Comparison of ENCODE assay signal across 8 cellular contexts in the genomic region with DNA sequence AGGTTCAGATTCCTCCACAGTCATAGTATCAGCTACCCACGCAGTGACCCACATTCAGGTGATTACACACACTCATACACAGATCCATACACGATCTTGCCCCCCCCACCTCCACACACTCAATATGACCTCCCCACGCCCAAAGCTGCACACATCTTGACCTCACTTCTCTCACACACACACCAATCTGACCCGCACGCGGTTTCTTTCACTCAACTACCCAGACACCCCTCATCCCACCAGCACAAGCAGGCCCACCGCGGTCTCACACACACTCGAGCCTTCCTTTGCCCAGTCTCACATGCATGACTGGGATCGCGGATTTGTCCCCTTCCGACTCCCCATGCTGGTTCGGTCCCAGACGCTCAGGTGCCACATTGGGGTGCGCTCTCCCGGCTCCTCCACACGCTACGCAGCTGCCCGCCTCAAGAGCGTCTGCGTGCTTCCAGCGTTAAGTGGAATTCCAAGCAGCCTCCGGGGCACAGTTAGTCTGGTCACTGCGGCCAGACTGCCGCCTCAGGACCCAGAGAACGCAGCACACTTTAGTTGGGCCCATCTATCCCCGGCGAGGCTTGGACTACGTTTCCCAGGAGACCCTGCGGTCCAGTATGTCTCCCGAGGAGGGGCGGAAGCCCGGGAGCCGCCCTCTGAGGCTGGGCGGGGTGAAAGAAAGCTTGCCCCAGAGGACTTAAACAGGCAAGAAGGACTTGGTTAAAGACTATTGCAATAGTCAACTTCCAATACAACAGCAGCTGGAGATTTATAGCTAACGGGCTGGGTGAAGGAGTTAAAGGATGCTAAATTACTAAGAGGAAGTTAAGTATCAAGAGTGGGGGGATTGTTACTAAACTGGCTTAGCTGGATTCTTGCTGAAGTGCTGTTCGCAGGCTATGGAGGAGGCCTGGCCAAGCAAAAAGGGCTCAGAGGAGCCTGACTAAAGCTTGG. TPM values are rescaled to one million over a fixed set of nuclear protein-coding genes. Genes with fewer than 3 reads are reported as not detected.
DNase-seq lines count a peak whose midpoint lies in the region; TF ChIP-seq lines count a peak whose summit lies in the region.

No MANE protein-coding gene starts in this region.

- peaks cover 47% of the 10 kb centered on the region for H3K36me3 Mint-ChIP-seq in activated naive CD8-positive, alpha-beta T cell treated with anti-CD3 and anti-CD28 coated beads for 36 hours
- H3K36me3 Mint-ChIP-seq in glutamatergic neuron (ENCODE audit: unreplicated experiment), result peaks cover 19% of the 10 kb centered on the region

- POLR2A ChIA-PET in SK-N-SH (lab: Yijun Ruan, JAX), result interaction anchor here (0.8 to 3.5 kb wide), 9 partner anchors 9 to 360 kb away, joined by 3 to 67 read pairs (median 4); a partner anchor contains a TSS

- CTCF ChIA-PET in SK-N-SH (lab: Yijun Ruan, JAX), result interaction anchor here (1.8 kb wide), 2 partner anchors 12 to 123 kb away, joined by 4 to 5 read pairs; a partner anchor contains a TSS

- no peaks in the 10 kb centered on the region; the same call in 1 of the 2 replicates for H3K36me3 ChIP-seq in HAP-1 (replicated peaks)
- peaks cover 5 to 28% of the 10 kb centered on the region in 2 experiments for H3K36me3 ChIP-seq in SK-N-SH (replicated peaks in 1 of 2; ENCODE audit: control insufficient read depth in 1 of 2, insufficient read depth in 2 of 2, low read length in 1 of 2)
- no peaks in the 10 kb centered on the region for H3K36me3 ChIP-seq in osteoblast (ENCODE audit: insufficient read depth, low read length)
- H3K36me3 ChIP-seq in testis (ENCODE audit: low read depth, missing control alignments), result no peaks in the 10 kb centered on the region

- no peaks in the 10 kb centered on the region for H3K9me3 ChIP-seq in HAP-1
- no peaks in the 10 kb centered on the region; the same call in 1 of the 2 replicates for H3K9me3 ChIP-seq in SK-N-SH
- no peaks in the 10 kb centered on the region for H3K9me3 ChIP-seq in osteoblast (ENCODE audit: low read depth, low read length)
- H3K9me3 ChIP-seq in testis, result no peaks in the 10 kb centered on the region

- H3K27me3 Mint-ChIP-seq in activated naive CD8-positive, alpha-beta T cell treated with anti-CD3 and anti-CD28 coated beads for 36 hours, result no peaks in the 10 kb centered on the region
- peaks cover 1% of the 10 kb centered on the region for H3K27me3 Mint-ChIP-seq in glutamatergic neuron (ENCODE audit: unreplicated experiment)

- no peaks in the 10 kb centered on the region for H4K20me1 ChIP-seq in SK-N-SH (ENCODE audit: insufficient read depth)
- no peaks in the 10 kb centered on the region for H4K20me1 ChIP-seq in osteoblast (ENCODE audit: insufficient read depth, low read length)

- peaks cover 8% of the 10 kb centered on the region for H3K4me1 Mint-ChIP-seq in activated naive CD8-positive, alpha-beta T cell treated with anti-CD3 and anti-CD28 coated beads for 36 hours
- H3K4me1 Mint-ChIP-seq in glutamatergic neuron (ENCODE audit: low read depth, unreplicated experiment), result peaks cover 1% of the 10 kb centered on the region

- H3K4me3 Mint-ChIP-seq in activated naive CD8-positive, alpha-beta T cell treated with anti-CD3 and anti-CD28 coated beads for 36 hours, result no peak overlapping the region
- H3K4me3 Mint-ChIP-seq in glutamatergic neuron (ENCODE audit: unreplicated experiment), result no peak overlapping the region

- peaks cover 3% of the 10 kb centered on the region for H3K4me1 ChIP-seq in HAP-1
- H3K4me1 ChIP-seq in SK-N-SH (ENCODE audit: control insufficient read depth in 1 of 2, insufficient read depth in 2 of 2, low read depth in 1 of 2, low read length in 1 of 2), result peaks cover 0 to 5% of the 10 kb centered on the region in 2 experiments; a peak in 1 of 4 replicates
- H3K4me1 ChIP-seq in osteoblast (ENCODE audit: insufficient read depth, low read length), result peaks cover 9% of the 10 kb centered on the region
- peaks cover 7% of the 10 kb centered on the region for H3K4me1 ChIP-seq in testis

- H3K79me2 ChIP-seq in SK-N-SH (ENCODE audit: insufficient read depth), result peaks cover 23% of the 10 kb centered on the region
- H3K79me2 ChIP-seq in osteoblast (ENCODE audit: insufficient read depth, low read length), result peaks cover 11% of the 10 kb centered on the region

- peaks cover 27% of the 10 kb centered on the region for H3K9me3 Mint-ChIP-seq in activated naive CD8-positive, alpha-beta T cell treated with anti-CD3 and anti-CD28 coated beads for 36 hours
- H3K9me3 Mint-ChIP-seq in glutamatergic neuron (ENCODE audit: unreplicated experiment), result peaks cover 5% of the 10 kb centered on the region

- H2AFZ ChIP-seq in SK-N-SH (ENCODE audit: low read depth) (peak overlapping the region; percentile 97), osteoblast (ENCODE audit: low read length) (peak overlapping the region; percentile 100)

- H3K9me2 ChIP-seq in SK-N-SH, result no peaks in the 10 kb centered on the region

- 6% methylated on average over 37 of the region's 37 CpGs for WGBS in SK-N-SH (ENCODE audit: low lambda C conversion rate)
- 0 to 3% methylated on average over 14 to 37 of the region's 37 CpGs for WGBS in testis, 2 donors

- TF ChIP-seq RAD21 in SK-N-SH (IDR thresholded peaks at IDR 0.05; ENCODE audit: low read length), result no peak

- peaks cover 7% of the 10 kb centered on the region for H3F3A ChIP-seq in SK-N-SH (replicated peaks; ENCODE audit: insufficient read depth)

- H3K27me3 ChIP-seq in HAP-1 (ENCODE audit: low read depth) (no peaks in the 10 kb centered on the region), SK-N-SH (ENCODE audit: insufficient read depth) (no peaks in the 10 kb centered on the region), osteoblast (ENCODE audit: insufficient read depth, low read length) (no peaks in the 10 kb centered on the region), testis (no peaks in the 10 kb centered on the region)

- TF ChIP-seq POLR2A in testis (IDR thresholded peaks at IDR 0.05), result no peak

- intact Hi-C loops in testis (cut with DNase I; ENCODE audit: low total_unique reads), result no loop called here

- H3K27ac ChIP-seq in SK-N-SH (ENCODE audit: low read depth in 2 of 2, low read length in 1 of 2) (peak overlapping the region; percentile 62 to 72), osteoblast (ENCODE audit: low read depth, low read length) (peak overlapping the region; percentile 75), testis (peak overlapping the region; percentile 60 to 84)

- DNase-seq in GF-D8 (lab: John Stamatoyannopoulos, UW), result peak; percentile 74
- DNase-seq in HAP-1 (ENCODE audit: low spot score in 2 of 2), result peak; percentile 92 to 93
- DNase-seq in MV-4-11 (lab: John Stamatoyannopoulos, UW), result peak; percentile 94
- peak; percentile 87 for DNase-seq in SK-N-SH
- DNase-seq in activated naive CD8-positive, alpha-beta T cell treated with anti-CD3 and anti-CD28 coated beads for 36 hours, result peak; percentile 89
- peak; percentile 87 for DNase-seq in glutamatergic neuron
- peak; percentile 95 for DNase-seq in osteoblast (ENCODE audit: insufficient read length, low spot score, missing footprints)
- peak; percentile 96 for DNase-seq in testis

- no peak overlapping the region for H3K27ac Mint-ChIP-seq in activated naive CD8-positive, alpha-beta T cell treated with anti-CD3 and anti-CD28 coated beads for 36 hours
- H3K27ac Mint-ChIP-seq in glutamatergic neuron (ENCODE audit: unreplicated experiment), result no peak overlapping the region

- TF ChIP-seq EP300 in SK-N-SH (IDR thresholded peaks at IDR 0.05; ENCODE audit: borderline replicate concordance in 1 of 2, low read depth in 1 of 2, low read length in 1 of 2), result no peak

- H3K4me2 ChIP-seq in SK-N-SH, result peak overlapping the region; percentile 90
- H3K4me2 ChIP-seq in osteoblast (ENCODE audit: insufficient read depth, low read length), result peak overlapping the region; percentile 99

- in situ Hi-C loops in HAP-1 (cut with MboI; ENCODE audit: low sequenced_read_pairs), result no loop called here

- peak overlapping the region; percentile 78 for H3K9ac ChIP-seq in SK-N-SH

- H3K4me3 ChIP-seq in HAP-1 (peak overlapping the region; percentile 62), SK-N-SH (ENCODE audit: low read depth in 2 of 2, low read length in 1 of 2) (peak overlapping the region; percentile 80 to 92), osteoblast (ENCODE audit: insufficient read depth, low read length) (peak overlapping the region; percentile 99), testis (peak overlapping the region; percentile 76 to 77)

- TF ChIP-seq CTCF in SK-N-SH (IDR thresholded peaks at IDR 0.05) (no peak), glutamatergic neuron (IDR thresholded peaks at IDR 0.05; ENCODE audit: partially characterized antibody, unreplicated experiment) (no peak), osteoblast (IDR thresholded peaks at IDR 0.05; ENCODE audit: extremely low read depth, low read depth, low read length) (no peak), testis (IDR thresholded peaks at IDR 0.05) (no peak)

RNA-seq across cellular contexts. Expression of a gene that starts 0.7 kb away (rescaled TPM):
- polyA plus RNA-seq in SK-N-SH (2012; rRNA removed) (2.4 and 4.2 TPM in 2 replicates), testis (ENCODE audit: insufficient read depth, low read depth, low replicate concordance) (14.3 TPM)
- 2.5 and 2.8 TPM in 2 replicates for polyA plus RNA-seq in SK-N-SH (2012; cell fraction: cytosol; rRNA removed)
- polyA plus RNA-seq in SK-N-SH (2012; cell fraction: nucleus; rRNA removed), result 4.2 and 9.3 TPM in 2 replicates
- 1 to 10 TPM; 3.6 to 4.9 TPM for total RNA-seq in activated naive CD8-positive, alpha-beta T cell treated with anti-CD3 and anti-CD28 coated beads for 36 hours
- total RNA-seq in glutamatergic neuron (ENCODE audit: unreplicated experiment) (13.2 TPM), osteoblast (4.7 and 5.3 TPM in 2 replicates), testis (10 to 100 TPM in 1 of 2 donors, 1 to 10 TPM in 1; 9.5 to 14.4 TPM)

RNA-seq across cellular contexts. Expression of a gene that starts 11.8 kb away (rescaled TPM):
- polyA plus RNA-seq in SK-N-SH (2012; rRNA removed) (2.2 and 3.1 TPM in 2 replicates), testis (ENCODE audit: insufficient read depth, low read depth, low replicate concordance) (16.9 TPM)
- 2.7 and 3.1 TPM in 2 replicates for polyA plus RNA-seq in SK-N-SH (2012; cell fraction: cytosol; rRNA removed)
- polyA plus RNA-seq in SK-N-SH (2012; cell fraction: nucleus; rRNA removed), result 1.2 and 2.0 TPM in 2 replicates
- total RNA-seq in activated naive CD8-positive, alpha-beta T cell treated with anti-CD3 and anti-CD28 coated beads for 36 hours, result 1 to 10 TPM; 9.0 to 9.6 TPM
- total RNA-seq in glutamatergic neuron (ENCODE audit: unreplicated experiment) (13.3 TPM), osteoblast (6.9 and 8.3 TPM in 2 replicates), testis (1 to 10 TPM; 7.4 to 9.3 TPM)

Comparison
In these comparisons a context has a peak if more than half of its experiments do, and no peak if none do; other contexts are left out.
1. Peak in every context shown above with its lines: DNase-seq, H3K4me3 ChIP-seq and H3K27ac ChIP-seq.